In genomic region chr21:44338971-44339910, GRCh38 we compare ENCODE assay signal across 1 cellular context.
TF ChIP-seq lines count a peak whose summit lies in the region.

Gene CFAP410, minus strand, starts transcription at chr21:44339390. Its CDS starts 196 bp downstream, at chr21:44339194.

TF ChIP-seq in GM12878, 131 proteins besides CTCF, POLR2A, EP300 and RAD21 (continued from another document and continues in another):
- TF ChIP-seq ATF3 (IDR thresholded peaks at IDR 0.05; ENCODE audit: borderline replicate concordance, extremely low read depth, low read depth, low read length) (peak; percentile 95), CBX3 (IDR thresholded peaks at IDR 0.05; ENCODE audit: borderline replicate concordance, low read depth) (no peak), STAT1 (conservative IDR thresholded peaks at IDR 0.05) (peak; percentile 67; the same call in 1 of the 2 replicates), ZBTB4 (CRISPR knock-in tag; IDR thresholded peaks at IDR 0.05) (no peak), MYB (IDR thresholded peaks at IDR 0.05; ENCODE audit: borderline replicate concordance, low read depth, low read length) (no peak), ZSCAN29 (IDR thresholded peaks at IDR 0.05) (no peak), USF1 (IDR thresholded peaks at IDR 0.05; ENCODE audit: borderline replicate concordance, extremely low read length, insufficient read depth, low read depth, low read length) (no peak), ZNF24 (IDR thresholded peaks at IDR 0.05) (no peak), HCFC1 (IDR thresholded peaks at IDR 0.05; ENCODE audit: low read length) (peak; percentile 85), MLLT1 (IDR thresholded peaks at IDR 0.05) (0 out of 2 replicates have a peak, but pooled peaks have one; percentile 43), HDAC2 (IDR thresholded peaks at IDR 0.05) (no peak), FOXK2 (IDR thresholded peaks at IDR 0.05) (no peak; the same call in 1 of the 2 replicates), POU2F2 (IDR thresholded peaks at IDR 0.05; ENCODE audit: borderline replicate concordance, low read depth, low read length) (peak; percentile 51; the same call in 1 of the 3 replicates), CHD2 (IDR thresholded peaks at IDR 0.05; ENCODE audit: borderline replicate concordance, low read depth, low read length) (peak; percentile 59; the same call in 1 of the 2 replicates), BHLHE40 (IDR thresholded peaks at IDR 0.05; ENCODE audit: borderline replicate concordance in 1 of 2, low read depth in 2 of 2, low read length in 1 of 2) (peak; percentile 54 to 84; a peak in 3 of 4 replicates), NR2C1 (IDR thresholded peaks at IDR 0.05) (peak; percentile 41; the same call in 1 of the 2 replicates), CBX5 (IDR thresholded peaks at IDR 0.05; ENCODE audit: low read depth) (0 out of 2 replicates have a peak, but pooled peaks have one; percentile 39), ASH2L (IDR thresholded peaks at IDR 0.05; ENCODE audit: borderline replicate concordance, low read depth) (no peak), GABPA (IDR thresholded peaks at IDR 0.05; ENCODE audit: low read depth) (no peak), POLR2AphosphoS5 (IDR thresholded peaks at IDR 0.05; ENCODE audit: low read length) (peak; percentile 95), NFYA (IDR thresholded peaks at IDR 0.05; ENCODE audit: borderline replicate concordance, low read depth, low read length) (no peak)
- TF ChIP-seq, protein P1, sequence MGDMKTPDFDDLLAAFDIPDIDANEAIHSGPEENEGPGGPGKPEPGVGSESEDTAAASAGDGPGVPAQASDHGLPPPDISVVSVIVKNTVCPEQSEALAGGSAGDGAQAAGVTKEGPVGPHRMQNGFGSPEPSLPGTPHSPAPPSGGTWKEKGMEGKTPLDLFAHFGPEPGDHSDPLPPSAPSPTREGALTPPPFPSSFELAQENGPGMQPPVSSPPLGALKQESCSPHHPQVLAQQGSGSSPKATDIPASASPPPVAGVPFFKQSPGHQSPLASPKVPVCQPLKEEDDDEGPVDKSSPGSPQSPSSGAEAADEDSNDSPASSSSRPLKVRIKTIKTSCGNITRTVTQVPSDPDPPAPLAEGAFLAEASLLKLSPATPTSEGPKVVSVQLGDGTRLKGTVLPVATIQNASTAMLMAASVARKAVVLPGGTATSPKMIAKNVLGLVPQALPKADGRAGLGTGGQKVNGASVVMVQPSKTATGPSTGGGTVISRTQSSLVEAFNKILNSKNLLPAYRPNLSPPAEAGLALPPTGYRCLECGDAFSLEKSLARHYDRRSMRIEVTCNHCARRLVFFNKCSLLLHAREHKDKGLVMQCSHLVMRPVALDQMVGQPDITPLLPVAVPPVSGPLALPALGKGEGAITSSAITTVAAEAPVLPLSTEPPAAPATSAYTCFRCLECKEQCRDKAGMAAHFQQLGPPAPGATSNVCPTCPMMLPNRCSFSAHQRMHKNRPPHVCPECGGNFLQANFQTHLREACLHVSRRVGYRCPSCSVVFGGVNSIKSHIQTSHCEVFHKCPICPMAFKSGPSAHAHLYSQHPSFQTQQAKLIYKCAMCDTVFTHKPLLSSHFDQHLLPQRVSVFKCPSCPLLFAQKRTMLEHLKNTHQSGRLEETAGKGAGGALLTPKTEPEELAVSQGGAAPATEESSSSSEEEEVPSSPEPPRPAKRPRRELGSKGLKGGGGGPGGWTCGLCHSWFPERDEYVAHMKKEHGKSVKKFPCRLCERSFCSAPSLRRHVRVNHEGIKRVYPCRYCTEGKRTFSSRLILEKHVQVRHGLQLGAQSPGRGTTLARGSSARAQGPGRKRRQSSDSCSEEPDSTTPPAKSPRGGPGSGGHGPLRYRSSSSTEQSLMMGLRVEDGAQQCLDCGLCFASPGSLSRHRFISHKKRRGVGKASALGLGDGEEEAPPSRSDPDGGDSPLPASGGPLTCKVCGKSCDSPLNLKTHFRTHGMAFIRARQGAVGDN (IDR thresholded peaks at IDR 0.05), result no peak; the same call in 1 of the 2 replicates
- TF ChIP-seq, protein P2, sequence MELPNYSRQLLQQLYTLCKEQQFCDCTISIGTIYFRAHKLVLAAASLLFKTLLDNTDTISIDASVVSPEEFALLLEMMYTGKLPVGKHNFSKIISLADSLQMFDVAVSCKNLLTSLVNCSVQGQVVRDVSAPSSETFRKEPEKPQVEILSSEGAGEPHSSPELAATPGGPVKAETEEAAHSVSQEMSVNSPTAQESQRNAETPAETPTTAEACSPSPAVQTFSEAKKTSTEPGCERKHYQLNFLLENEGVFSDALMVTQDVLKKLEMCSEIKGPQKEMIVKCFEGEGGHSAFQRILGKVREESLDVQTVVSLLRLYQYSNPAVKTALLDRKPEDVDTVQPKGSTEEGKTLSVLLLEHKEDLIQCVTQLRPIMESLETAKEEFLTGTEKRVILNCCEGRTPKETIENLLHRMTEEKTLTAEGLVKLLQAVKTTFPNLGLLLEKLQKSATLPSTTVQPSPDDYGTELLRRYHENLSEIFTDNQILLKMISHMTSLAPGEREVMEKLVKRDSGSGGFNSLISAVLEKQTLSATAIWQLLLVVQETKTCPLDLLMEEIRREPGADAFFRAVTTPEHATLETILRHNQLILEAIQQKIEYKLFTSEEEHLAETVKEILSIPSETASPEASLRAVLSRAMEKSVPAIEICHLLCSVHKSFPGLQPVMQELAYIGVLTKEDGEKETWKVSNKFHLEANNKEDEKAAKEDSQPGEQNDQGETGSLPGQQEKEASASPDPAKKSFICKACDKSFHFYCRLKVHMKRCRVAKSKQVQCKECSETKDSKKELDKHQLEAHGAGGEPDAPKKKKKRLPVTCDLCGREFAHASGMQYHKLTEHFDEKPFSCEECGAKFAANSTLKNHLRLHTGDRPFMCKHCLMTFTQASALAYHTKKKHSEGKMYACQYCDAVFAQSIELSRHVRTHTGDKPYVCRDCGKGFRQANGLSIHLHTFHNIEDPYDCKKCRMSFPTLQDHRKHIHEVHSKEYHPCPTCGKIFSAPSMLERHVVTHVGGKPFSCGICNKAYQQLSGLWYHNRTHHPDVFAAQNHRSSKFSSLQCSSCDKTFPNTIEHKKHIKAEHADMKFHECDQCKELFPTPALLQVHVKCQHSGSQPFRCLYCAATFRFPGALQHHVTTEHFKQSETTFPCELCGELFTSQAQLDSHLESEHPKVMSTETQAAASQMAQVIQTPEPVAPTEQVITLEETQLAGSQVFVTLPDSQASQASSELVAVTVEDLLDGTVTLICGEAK (IDR thresholded peaks at IDR 0.05; ENCODE audit: borderline replicate concordance), result peak; percentile 54
- TF ChIP-seq, protein P3, sequence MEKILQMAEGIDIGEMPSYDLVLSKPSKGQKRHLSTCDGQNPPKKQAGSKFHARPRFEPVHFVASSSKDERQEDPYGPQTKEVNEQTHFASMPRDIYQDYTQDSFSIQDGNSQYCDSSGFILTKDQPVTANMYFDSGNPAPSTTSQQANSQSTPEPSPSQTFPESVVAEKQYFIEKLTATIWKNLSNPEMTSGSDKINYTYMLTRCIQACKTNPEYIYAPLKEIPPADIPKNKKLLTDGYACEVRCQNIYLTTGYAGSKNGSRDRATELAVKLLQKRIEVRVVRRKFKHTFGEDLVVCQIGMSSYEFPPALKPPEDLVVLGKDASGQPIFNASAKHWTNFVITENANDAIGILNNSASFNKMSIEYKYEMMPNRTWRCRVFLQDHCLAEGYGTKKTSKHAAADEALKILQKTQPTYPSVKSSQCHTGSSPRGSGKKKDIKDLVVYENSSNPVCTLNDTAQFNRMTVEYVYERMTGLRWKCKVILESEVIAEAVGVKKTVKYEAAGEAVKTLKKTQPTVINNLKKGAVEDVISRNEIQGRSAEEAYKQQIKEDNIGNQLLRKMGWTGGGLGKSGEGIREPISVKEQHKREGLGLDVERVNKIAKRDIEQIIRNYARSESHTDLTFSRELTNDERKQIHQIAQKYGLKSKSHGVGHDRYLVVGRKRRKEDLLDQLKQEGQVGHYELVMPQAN (conservative IDR thresholded peaks at IDR 0.05), result peak; percentile 97
- TF ChIP-seq, protein P4, sequence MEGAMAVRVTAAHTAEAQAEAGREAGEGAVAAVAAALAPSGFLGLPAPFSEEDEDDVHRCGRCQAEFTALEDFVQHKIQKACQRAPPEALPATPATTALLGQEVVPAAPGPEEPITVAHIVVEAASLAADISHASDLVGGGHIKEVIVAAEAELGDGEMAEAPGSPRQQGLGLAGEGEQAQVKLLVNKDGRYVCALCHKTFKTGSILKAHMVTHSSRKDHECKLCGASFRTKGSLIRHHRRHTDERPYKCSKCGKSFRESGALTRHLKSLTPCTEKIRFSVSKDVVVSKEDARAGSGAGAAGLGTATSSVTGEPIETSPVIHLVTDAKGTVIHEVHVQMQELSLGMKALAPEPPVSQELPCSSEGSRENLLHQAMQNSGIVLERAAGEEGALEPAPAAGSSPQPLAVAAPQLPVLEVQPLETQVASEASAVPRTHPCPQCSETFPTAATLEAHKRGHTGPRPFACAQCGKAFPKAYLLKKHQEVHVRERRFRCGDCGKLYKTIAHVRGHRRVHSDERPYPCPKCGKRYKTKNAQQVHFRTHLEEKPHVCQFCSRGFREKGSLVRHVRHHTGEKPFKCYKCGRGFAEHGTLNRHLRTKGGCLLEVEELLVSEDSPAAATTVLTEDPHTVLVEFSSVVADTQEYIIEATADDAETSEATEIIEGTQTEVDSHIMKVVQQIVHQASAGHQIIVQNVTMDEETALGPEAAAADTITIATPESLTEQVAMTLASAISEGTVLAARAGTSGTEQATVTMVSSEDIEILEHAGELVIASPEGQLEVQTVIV (IDR thresholded peaks at IDR 0.05; ENCODE audit: borderline replicate concordance, partially characterized antibody), result peak; percentile 93
- TF ChIP-seq, protein P5, sequence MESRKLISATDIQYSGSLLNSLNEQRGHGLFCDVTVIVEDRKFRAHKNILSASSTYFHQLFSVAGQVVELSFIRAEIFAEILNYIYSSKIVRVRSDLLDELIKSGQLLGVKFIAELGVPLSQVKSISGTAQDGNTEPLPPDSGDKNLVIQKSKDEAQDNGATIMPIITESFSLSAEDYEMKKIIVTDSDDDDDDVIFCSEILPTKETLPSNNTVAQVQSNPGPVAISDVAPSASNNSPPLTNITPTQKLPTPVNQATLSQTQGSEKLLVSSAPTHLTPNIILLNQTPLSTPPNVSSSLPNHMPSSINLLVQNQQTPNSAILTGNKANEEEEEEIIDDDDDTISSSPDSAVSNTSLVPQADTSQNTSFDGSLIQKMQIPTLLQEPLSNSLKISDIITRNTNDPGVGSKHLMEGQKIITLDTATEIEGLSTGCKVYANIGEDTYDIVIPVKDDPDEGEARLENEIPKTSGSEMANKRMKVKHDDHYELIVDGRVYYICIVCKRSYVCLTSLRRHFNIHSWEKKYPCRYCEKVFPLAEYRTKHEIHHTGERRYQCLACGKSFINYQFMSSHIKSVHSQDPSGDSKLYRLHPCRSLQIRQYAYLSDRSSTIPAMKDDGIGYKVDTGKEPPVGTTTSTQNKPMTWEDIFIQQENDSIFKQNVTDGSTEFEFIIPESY (IDR thresholded peaks at IDR 0.05), result no peak
- TF ChIP-seq, protein P6, sequence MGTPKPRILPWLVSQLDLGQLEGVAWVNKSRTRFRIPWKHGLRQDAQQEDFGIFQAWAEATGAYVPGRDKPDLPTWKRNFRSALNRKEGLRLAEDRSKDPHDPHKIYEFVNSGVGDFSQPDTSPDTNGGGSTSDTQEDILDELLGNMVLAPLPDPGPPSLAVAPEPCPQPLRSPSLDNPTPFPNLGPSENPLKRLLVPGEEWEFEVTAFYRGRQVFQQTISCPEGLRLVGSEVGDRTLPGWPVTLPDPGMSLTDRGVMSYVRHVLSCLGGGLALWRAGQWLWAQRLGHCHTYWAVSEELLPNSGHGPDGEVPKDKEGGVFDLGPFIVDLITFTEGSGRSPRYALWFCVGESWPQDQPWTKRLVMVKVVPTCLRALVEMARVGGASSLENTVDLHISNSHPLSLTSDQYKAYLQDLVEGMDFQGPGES (IDR thresholded peaks at IDR 0.05), result 0 out of 2 replicates have a peak, but pooled peaks have one; percentile 18
